In genomic region chr6:41033776-41034175, GRCh38 we compare ENCODE assay signal across 22 cellular contexts. TPM values are rescaled to one million over a fixed set of nuclear protein-coding genes. Genes with fewer than 3 reads are reported as not detected.
"Had no signal": no experiment of that assay in that cellular context is flagged by ENCODE, and none has a peak within 500 bp of the region (broad histone marks: within the 10 kb centered on the region; RNA-seq: fewer than 3 reads in every experiment).

No MANE protein-coding gene starts in this region.

- H3K9ac ChIP-seq: KMS-11, SK-N-SH had no signal

- DNase-seq: IMR-90, Kasumi-1, MM.1S, NCI-H1092 treated with DMSO at 0.1 percent for 48 hours, NCI-H1436, NCI-H187, NCI-H2029, NCI-H2081 treated with DMSO at 0.1 percent for 48 hours, NCI-H2171, NCI-H226, NCI-H446, NCI-H510A, NCI-H524 treated with DMSO at 0.1 percent for 48 hours, NCI-H69, NCI-H774, SHP77, SK-N-SH had no signal

- H3K27ac ChIP-seq: KMS-11, RWPE1 had no signal

- H3K9me3 ChIP-seq: SK-N-SH had no signal

- H3K4me2 ChIP-seq: KMS-11, SK-N-SH had no signal

RNA-seq across cellular contexts. Expression of gene UNC5CL, which starts 5.2 kb away (rescaled TPM):
- total RNA-seq: IMR-90 had no signal
- polyA plus RNA-seq: IMR-90 had no signal

RNA-seq across cellular contexts. Expression of gene TSPO2, which starts 8.5 kb away (rescaled TPM):
- total RNA-seq: HT-29, IMR-90, M059J, SK-MEL-5 had no signal
- polyA plus RNA-seq: IMR-90, SK-N-SH had no signal

RNA-seq across cellular contexts. Expression of gene APOBEC2, which starts 19.2 kb away (rescaled TPM):
- total RNA-seq: HT-29, IMR-90, M059J, SK-MEL-5 had no signal
- polyA plus RNA-seq: IMR-90, SK-N-SH had no signal
